Comparison of ENCODE assay signal across 1 cellular context in genomic region chrX:153970398-153971123, GRCh38.
TF ChIP-seq lines count a peak whose summit lies in the region.

No MANE protein-coding gene starts in this region.

TF ChIP-seq in K562, 482 proteins besides CTCF, POLR2A, EP300 and RAD21 (continued from another document and continues in another):
- TF ChIP-seq ZNF592 (IDR thresholded peaks at IDR 0.05) = peak; percentile 63; the same call in 1 of the 2 replicates
- TF ChIP-seq RBBP5 (IDR thresholded peaks at IDR 0.05; ENCODE audit: borderline replicate concordance, insufficient read depth, low read length, poor library complexity, severe bottlenecking) = peak; percentile 36
- no peak for TF ChIP-seq ZNF583 (CRISPR knock-in tag; IDR thresholded peaks at IDR 0.05)
- no peak; the same call in 1 of the 2 replicates for TF ChIP-seq STAG1 (CRISPR knock-in tag; IDR thresholded peaks at IDR 0.05; ENCODE audit: borderline replicate concordance)
- TF ChIP-seq RCOR1 (IDR thresholded peaks at IDR 0.05; ENCODE audit: borderline replicate concordance in 1 of 2, low read depth in 2 of 2, low read length in 2 of 2) = 0 out of 4 replicates have a peak, but pooled peaks of 1 of the 2 experiments have one; percentile 23
- TF ChIP-seq U2AF1 (optimal IDR thresholded peaks at IDR 0.05; ENCODE audit: low read depth, low read length) = no peak
- TF ChIP-seq NKRF (IDR thresholded peaks at IDR 0.05; ENCODE audit: borderline replicate concordance) = peak; percentile 64; the same call in 1 of the 2 replicates
- peak; percentile 91 for TF ChIP-seq MGA (IDR thresholded peaks at IDR 0.05)
- no peak for TF ChIP-seq ZNF75A (CRISPR knock-in tag; IDR thresholded peaks at IDR 0.05)
- TF ChIP-seq MNT (conservative IDR thresholded peaks at IDR 0.05) = peak; percentile 81 to 85
- peak; percentile 56 for TF ChIP-seq POLR2B (IDR thresholded peaks at IDR 0.05; ENCODE audit: low read depth, partially characterized antibody)
- peak; percentile 32 for TF ChIP-seq SAP30 (IDR thresholded peaks at IDR 0.05; ENCODE audit: borderline replicate concordance, insufficient read depth, low read depth, low read length, poor library complexity, severe bottlenecking)
- TF ChIP-seq E2F6 (IDR thresholded peaks at IDR 0.05; ENCODE audit: borderline replicate concordance in 1 of 2, extremely low read depth in 1 of 2, insufficient read depth in 1 of 2, insufficient read length in 1 of 2, low read depth in 1 of 2, low read length in 1 of 2, poor library complexity in 1 of 2, severe bottlenecking in 1 of 2) = peak; percentile 93 to 95
- TF ChIP-seq POU5F1 (IDR thresholded peaks at IDR 0.05; ENCODE audit: borderline replicate concordance, low read depth, low read length, partially characterized antibody) = no peak
- TF ChIP-seq UBTF (IDR thresholded peaks at IDR 0.05; ENCODE audit: borderline replicate concordance in 1 of 2, low read depth in 2 of 2, low read length in 2 of 2) = no peak; a peak in 1 of 4 replicates
- 0 out of 2 replicates have a peak, but pooled peaks have one; percentile 7 for TF ChIP-seq PHF8 (IDR thresholded peaks at IDR 0.05; ENCODE audit: borderline replicate concordance, low read length)
- peak in 1 of 2 experiments; percentile 59; a peak in 1 of 3 replicates for TF ChIP-seq CBX3 (IDR thresholded peaks at IDR 0.05; ENCODE audit: borderline replicate concordance in 1 of 2, low read length in 2 of 2)
- no peak for TF ChIP-seq DNMT1 (IDR thresholded peaks at IDR 0.05)
- peak; percentile 80 for TF ChIP-seq BHLHE40 (IDR thresholded peaks at IDR 0.05; ENCODE audit: low read length)
- TF ChIP-seq ZNF165 (CRISPR knock-in tag; IDR thresholded peaks at IDR 0.05; ENCODE audit: borderline replicate concordance) = no peak
- TF ChIP-seq ZNF316 (IDR thresholded peaks at IDR 0.05) = no peak
- no peak for TF ChIP-seq CCNT2 (IDR thresholded peaks at IDR 0.05; ENCODE audit: borderline replicate concordance, extremely low read depth, insufficient read length, low read depth, low read length)
- TF ChIP-seq E4F1 (CRISPR knock-in tag; IDR thresholded peaks at IDR 0.05; ENCODE audit: borderline replicate concordance) = no peak
- TF ChIP-seq XRCC3 (IDR thresholded peaks at IDR 0.05) = no peak
- TF ChIP-seq SIN3B (IDR thresholded peaks at IDR 0.05; ENCODE audit: low read depth) = no peak
- no peak for TF ChIP-seq C11orf30 (IDR thresholded peaks at IDR 0.05; ENCODE audit: low read depth)
- peak; percentile 35; the same call in 1 of the 2 replicates for TF ChIP-seq NCOR1 (IDR thresholded peaks at IDR 0.05)
